1 cellular context compared by ENCODE assay signal in genomic region chr15:34647569-34648334, GRCh38.
A peak's percentile ranks its signal among the peaks of the same experiment; 100 is the strongest.
TF ChIP-seq lines count a peak whose summit lies in the region.

No MANE protein-coding gene starts in this region.

TF ChIP-seq in K562, 482 proteins besides CTCF, POLR2A, EP300 and RAD21 (continued from another document and continues in another):
- TF ChIP-seq ZBTB40 (IDR thresholded peaks at IDR 0.05) = peak; percentile 56
- TF ChIP-seq ZBTB40 (CRISPR knock-in tag; IDR thresholded peaks at IDR 0.05) = no peak
- TF ChIP-seq GABPB2 (CRISPR knock-in tag; conservative IDR thresholded peaks at IDR 0.05) = no peak
- peak; percentile 31 for TF ChIP-seq CHD4 (IDR thresholded peaks at IDR 0.05; ENCODE audit: insufficient read depth, insufficient replicate concordance, low read depth, low read length, poor library complexity, severe bottlenecking)
- peak; percentile 49; the same call in 1 of the 2 replicates for TF ChIP-seq NBN (IDR thresholded peaks at IDR 0.05; ENCODE audit: low read depth)
- TF ChIP-seq NR4A1 (CRISPR knock-in tag; IDR thresholded peaks at IDR 0.05) = no peak
- peak; percentile 39; the same call in 1 of the 2 replicates for TF ChIP-seq NR4A1 (tag; IDR thresholded peaks at IDR 0.05)
- peak; percentile 51 for TF ChIP-seq ETV1 (tag; conservative IDR thresholded peaks at IDR 0.05; ENCODE audit: low read depth)
- no peak for TF ChIP-seq ZNF121 (CRISPR knock-in tag; conservative IDR thresholded peaks at IDR 0.05)
- no peak for TF ChIP-seq TARDBP (IDR thresholded peaks at IDR 0.05)
- peak; percentile 49; the same call in 1 of the 2 replicates for TF ChIP-seq ZNF592 (IDR thresholded peaks at IDR 0.05)
- TF ChIP-seq IRF1 (CRISPR knock-in tag; IDR thresholded peaks at IDR 0.05; ENCODE audit: borderline replicate concordance) = no peak
- TF ChIP-seq POLR2B (IDR thresholded peaks at IDR 0.05; ENCODE audit: low read depth, partially characterized antibody) = peak; percentile 35
- no peak for TF ChIP-seq FOXK2 (conservative IDR thresholded peaks at IDR 0.05 in 1 of 2, IDR thresholded peaks at IDR 0.05 in 1 of 2; ENCODE audit: low read depth in 2 of 2)
- TF ChIP-seq YY1 (IDR thresholded peaks at IDR 0.05; ENCODE audit: borderline replicate concordance in 1 of 3, control insufficient read depth in 1 of 3, extremely low read depth in 1 of 3, insufficient read depth in 3 of 3, insufficient read length in 1 of 3, insufficient replicate concordance in 2 of 3, low read depth in 1 of 3, low read length in 2 of 3) = peak in 1 of 3 experiments; percentile 16
- no peak for TF ChIP-seq TSHZ1 (CRISPR knock-in tag; IDR thresholded peaks at IDR 0.05)
- peak; percentile 83 for TF ChIP-seq SMAD1 (IDR thresholded peaks at IDR 0.05; ENCODE audit: low read depth, low read length, partially characterized antibody)
- TF ChIP-seq EHMT2 (IDR thresholded peaks at IDR 0.05) = 0 out of 2 replicates have a peak, but pooled peaks have one; percentile 22
- 0 out of 2 replicates have a peak, but pooled peaks have one; percentile 25 for TF ChIP-seq SMARCC2 (IDR thresholded peaks at IDR 0.05; ENCODE audit: low read depth)
- TF ChIP-seq ZNF695 (CRISPR knock-in tag; IDR thresholded peaks at IDR 0.05) = no peak
- TF ChIP-seq KAT7 (CRISPR knock-in tag; IDR thresholded peaks at IDR 0.05; ENCODE audit: borderline replicate concordance) = no peak
- TF ChIP-seq MLLT1 (IDR thresholded peaks at IDR 0.05) = 0 out of 4 replicates have a peak, but pooled peaks of 1 of the 2 experiments have one; percentile 18
- TF ChIP-seq MNT (conservative IDR thresholded peaks at IDR 0.05) = peak in 1 of 2 experiments; percentile 12; a peak in 2 of 4 replicates
- TF ChIP-seq KDM1A (IDR thresholded peaks at IDR 0.05) = 0 out of 4 replicates have a peak, but pooled peaks of 1 of the 2 experiments have one; percentile 25
- 0 out of 2 replicates have a peak, but pooled peaks have one; percentile 26 for TF ChIP-seq GABPA (tag; conservative IDR thresholded peaks at IDR 0.05; ENCODE audit: low read depth)
- TF ChIP-seq CREB3 (tag; conservative IDR thresholded peaks at IDR 0.05; ENCODE audit: low read depth) = no peak
- TF ChIP-seq HDAC2 (IDR thresholded peaks at IDR 0.05) = 0 out of 2 replicates have a peak, but pooled peaks have one; percentile 59
- no peak for TF ChIP-seq E2F4 (CRISPR knock-in tag; IDR thresholded peaks at IDR 0.05; ENCODE audit: low read depth)
- no peak for TF ChIP-seq PHTF2 (CRISPR knock-in tag; IDR thresholded peaks at IDR 0.05)
- TF ChIP-seq ELF4 (CRISPR knock-in tag; IDR thresholded peaks at IDR 0.05) = no peak
